Comparison of ENCODE assay signal across 8 cellular contexts in genomic region chr20:52190437-52191131, GRCh38. TPM values are rescaled to one million over a fixed set of nuclear protein-coding genes. Genes with fewer than 3 reads are reported as not detected.
DNase-seq lines count a peak whose midpoint lies in the region; ATAC-seq and TF ChIP-seq lines count a peak whose summit lies in the region.

No MANE protein-coding gene starts in this region.

- intact Hi-C loops in esophagus squamous epithelium (cut with DNase I): no loop called here
- intact Hi-C loops in transverse colon (cut with DNase I; ENCODE audit: low total_unique reads): no loop called here

- H3K27ac Mint-ChIP-seq in nephron: peak overlapping the region; percentile 82 to 93 (median 84)

- ATAC-seq in HG02623 (IDR thresholded peaks at IDR 0.05; ENCODE audit: unreplicated experiment): peak; percentile 40

- H3K4me1 Mint-ChIP-seq in nephron: peaks cover 12% of the 10 kb centered on the region

- in situ Hi-C loops in transverse colon (cut with MboI; ENCODE audit: low pct_ligation_motif_present in 1 of 4, low pct_unique_long_range_greater_than_20kb in 1 of 4, low sequenced_read_pairs in 3 of 4): no loop called here

- H3K27me3 Mint-ChIP-seq in nephron (ENCODE audit: low read depth): no peaks in the 10 kb centered on the region

- H3K36me3 Mint-ChIP-seq in nephron (ENCODE audit: low read depth): peaks cover 17% of the 10 kb centered on the region

- H3K27ac ChIP-seq in esophagus squamous epithelium (peak overlapping the region; percentile 90 to 94 (median 92)), transverse colon (peak overlapping the region; percentile 92 to 97 (median 95))

- H3K36me3 ChIP-seq in esophagus squamous epithelium (peaks cover 0 to 19% (median 1%) of the 10 kb centered on the region in 3 donors), transverse colon (peaks cover 0 to 11% (median 3%) of the 10 kb centered on the region in 4 donors)

- H3K4me3 ChIP-seq in esophagus squamous epithelium (peak overlapping the region; percentile 65 to 97 (median 78)), transverse colon (peak overlapping the region; percentile 44 to 91 (median 82))

- peak overlapping the region; percentile 95 to 98 (median 97) for H3K4me3 Mint-ChIP-seq in nephron

- H3K9me3 ChIP-seq in esophagus squamous epithelium (no peaks in the 10 kb centered on the region), transverse colon (no peaks in the 10 kb centered on the region)

- TF ChIP-seq CTCF in esophagus squamous epithelium (IDR thresholded peaks at IDR 0.05) (no peak), nephron (IDR thresholded peaks at IDR 0.05; ENCODE audit: unreplicated experiment in 3 of 3) (no peak), transverse colon (IDR thresholded peaks at IDR 0.05) (no peak)

- DNase-seq in NCI-H2107 treated with DMSO at 0.1 percent for 48 hours (lab: John Stamatoyannopoulos, UW; ENCODE audit: unreplicated experiment) (peak; percentile 24), NCI-H2107 (lab: John Stamatoyannopoulos, UW) (no peak), NCI-H2227 (lab: John Stamatoyannopoulos, UW; ENCODE audit: unreplicated experiment) (peak; percentile 57), activated T-cell treated with anti-CD3 and anti-CD28 coated beads for 4 hours (peak; percentile 14), esophagus squamous epithelium (lab: John Stamatoyannopoulos, UW) (no peak), transverse colon (peak; percentile 68)

- no peaks in the 10 kb centered on the region for H3K9me3 Mint-ChIP-seq in nephron

- TF ChIP-seq EP300 in transverse colon (IDR thresholded peaks at IDR 0.05; ENCODE audit: low read depth): no peak

- 8 to 16% methylated on average over 10 to 11 of the region's 15 CpGs for WGBS in esophagus squamous epithelium, 2 donors
- WGBS in transverse colon (ENCODE audit: low coverage in 1 of 2), 2 donors: 10 to 32% methylated on average over 3 to 15 of the region's 15 CpGs

- H3K27me3 ChIP-seq in esophagus squamous epithelium: no peaks in the 10 kb centered on the region
- H3K27me3 ChIP-seq in transverse colon: no peaks in the 10 kb centered on the region

- TF ChIP-seq POLR2A in esophagus squamous epithelium (IDR thresholded peaks at IDR 0.05) (peak in 1 of 4 donors; percentile 21), transverse colon (IDR thresholded peaks at IDR 0.05) (no peak)

- peaks cover 9 to 26% (median 15%) of the 10 kb centered on the region in 3 donors for H3K4me1 ChIP-seq in esophagus squamous epithelium
- peaks cover 6 to 30% (median 20%) of the 10 kb centered on the region in 4 donors for H3K4me1 ChIP-seq in transverse colon

RNA-seq across cellular contexts. Expression of gene ZFP64, which starts 1.0 kb away (rescaled TPM):
- total RNA-seq in esophagus squamous epithelium: 10 to 100 TPM in 3 of 4 donors, 1 to 10 TPM in 1; 8.9 to 16.2 (median 14.2) TPM
- total RNA-seq in transverse colon: 10 to 100 TPM; 18.2 to 88.6 (median 22.7) TPM

Comparison
In these comparisons a context has a peak if more than half of its experiments do, and no peak if none do; other contexts are left out.
1. DNase-seq: peak in NCI-H2107 treated with DMSO at 0.1 percent for 48 hours (single experiment), NCI-H2227 (single experiment), activated T-cell treated with anti-CD3 and anti-CD28 coated beads for 4 hours (single experiment) and transverse colon (single experiment); none in NCI-H2107 (single experiment) and esophagus squamous epithelium (single experiment).